In genomic region chr6:75208564-75209431, GRCh38 we compare ENCODE assay signal across 8 cellular contexts. TPM values are rescaled to one million over a fixed set of nuclear protein-coding genes. Genes with fewer than 3 reads are reported as not detected.
DNase-seq lines count a peak whose midpoint lies in the region; ATAC-seq and TF ChIP-seq lines count a peak whose summit lies in the region.

No MANE protein-coding gene starts in this region.

- ATAC-seq in GM18861 (IDR thresholded peaks at IDR 0.05; ENCODE audit: unreplicated experiment) (peak; percentile 67), HG03095 (IDR thresholded peaks at IDR 0.05; ENCODE audit: unreplicated experiment) (peak; percentile 65), WTC11 (peak; percentile 38)

- peak; percentile 75 for DNase-seq in AG08395 (ENCODE audit: low spot score)
- DNase-seq in NCI-H2171 (lab: John Stamatoyannopoulos, UW) = peak; percentile 35
- peak; percentile 90 for DNase-seq in WTC11 (ENCODE audit: low spot score)
- peak; percentile 74 for DNase-seq in central memory CD4-positive, alpha-beta T cell
- peak; percentile 81 for DNase-seq in kidney tubule cell (ENCODE audit: low spot score)
- DNase-seq in stimulated activated CD4-positive, alpha-beta T cell treated with anti-CD3 and anti-CD28 coated beads, Interleukin-2, amount 100 ng/mL, for 4 hours (ENCODE audit: low read depth) = peak; percentile 71

- POLR2A ChIA-PET in WTC11 (lab: Charles Lee) = no interaction called here

- CTCF ChIA-PET in WTC11 (lab: Charles Lee) = interaction anchor here (0.5 to 3.2 kb wide), 92 partner anchors 9 to 1606 kb away, joined by 3 to 23 read pairs (median 4); partner anchors contain the start of gene COX7A2

- peak overlapping the region; percentile 17; the same call in 1 of the 2 replicates for H3K27ac Mint-ChIP-seq in WTC11

- no peaks in the 10 kb centered on the region for H3K36me3 Mint-ChIP-seq in WTC11

- H3K4me3 Mint-ChIP-seq in WTC11 = peak overlapping the region; percentile 85

- peak; percentile 72 for TF ChIP-seq CTCF in WTC11 (IDR thresholded peaks at IDR 0.05)

- peaks cover 79% of the 10 kb centered on the region for H3K4me1 Mint-ChIP-seq in WTC11

- H3K27me3 Mint-ChIP-seq in WTC11 (ENCODE audit: low read depth) = peaks cover 63% of the 10 kb centered on the region

- H3K9me3 Mint-ChIP-seq in WTC11 = no peaks in the 10 kb centered on the region

TF ChIP-seq in WTC11, 78 proteins besides CTCF, POLR2A, EP300 and RAD21:
- TF ChIP-seq HMGXB4 (CRISPR knock-in tag; IDR thresholded peaks at IDR 0.05) (0 out of 2 replicates have a peak, but pooled peaks have one; percentile 41), ZNF423 (CRISPR knock-in tag; IDR thresholded peaks at IDR 0.05) (peak; percentile 70), ZSCAN18 (CRISPR knock-in tag; IDR thresholded peaks at IDR 0.05) (no peak), ATF1 (CRISPR knock-in tag; IDR thresholded peaks at IDR 0.05) (no peak)

RNA-seq across cellular contexts. Expression of gene COL12A1, which starts 2.9 kb away (rescaled TPM):
- 1.1 to 1.4 TPM (median 1.2 TPM) in 3 replicates for total RNA-seq in WTC11 (2021)

RNA-seq across cellular contexts. Expression of gene COX7A2, which starts 34.8 kb away (rescaled TPM):
- 465 to 500 TPM (median 472 TPM) in 3 replicates for total RNA-seq in WTC11 (2021)

Comparison
In these comparisons a context has a peak if more than half of its experiments do, and no peak if none do; other contexts are left out.
1. Peak in every context shown above with its lines: DNase-seq and ATAC-seq.
2. DNase-seq: peak in every context shown above with its lines; median percentile 90 in WTC11; 81 in kidney tubule cell; 75 in AG08395; 74 in central memory CD4-positive, alpha-beta T cell; 71 in stimulated activated CD4-positive, alpha-beta T cell treated with anti-CD3 and anti-CD28 coated beads, Interleukin-2, amount 100 ng/mL, for 4 hours; 35 in NCI-H2171.